Comparison of ENCODE assay signal across 1 cellular context in the genomic region with DNA sequence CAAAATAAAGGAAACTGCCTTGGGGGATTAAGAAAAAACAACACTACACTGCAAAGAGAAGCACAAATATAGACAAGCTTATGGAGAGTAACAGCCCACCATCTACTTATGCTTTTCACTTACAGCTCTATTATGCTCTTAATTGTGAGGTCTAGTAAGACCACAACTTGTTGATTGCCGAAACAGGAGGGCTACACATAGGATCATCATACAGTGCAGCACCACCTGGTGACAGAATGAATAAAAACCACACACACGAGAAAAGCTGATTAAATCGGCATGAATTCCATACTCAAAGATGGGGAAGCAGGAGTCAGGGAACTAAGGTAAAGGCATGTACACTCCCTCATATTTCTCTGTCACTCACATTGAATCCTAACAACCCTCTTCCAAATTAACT.
TF ChIP-seq lines count a peak whose summit lies in the region.

No MANE protein-coding gene starts in this region.

TF ChIP-seq in WTC11, 78 proteins besides CTCF, POLR2A, EP300 and RAD21 (continued from another document):
- TF ChIP-seq, protein P1, sequence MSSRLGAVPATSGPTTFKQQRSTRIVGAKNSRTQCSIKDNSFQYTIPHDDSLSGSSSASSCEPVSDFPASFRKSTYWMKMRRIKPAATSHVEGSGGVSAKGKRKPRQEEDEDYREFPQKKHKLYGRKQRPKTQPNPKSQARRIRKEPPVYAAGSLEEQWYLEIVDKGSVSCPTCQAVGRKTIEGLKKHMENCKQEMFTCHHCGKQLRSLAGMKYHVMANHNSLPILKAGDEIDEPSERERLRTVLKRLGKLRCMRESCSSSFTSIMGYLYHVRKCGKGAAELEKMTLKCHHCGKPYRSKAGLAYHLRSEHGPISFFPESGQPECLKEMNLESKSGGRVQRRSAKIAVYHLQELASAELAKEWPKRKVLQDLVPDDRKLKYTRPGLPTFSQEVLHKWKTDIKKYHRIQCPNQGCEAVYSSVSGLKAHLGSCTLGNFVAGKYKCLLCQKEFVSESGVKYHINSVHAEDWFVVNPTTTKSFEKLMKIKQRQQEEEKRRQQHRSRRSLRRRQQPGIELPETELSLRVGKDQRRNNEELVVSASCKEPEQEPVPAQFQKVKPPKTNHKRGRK (CRISPR knock-in tag; IDR thresholded peaks at IDR 0.05; ENCODE audit: borderline replicate concordance): no peak
- TF ChIP-seq TEAD1 (CRISPR knock-in tag; IDR thresholded peaks at IDR 0.05): no peak
- no peak for TF ChIP-seq TP53 (CRISPR knock-in tag; IDR thresholded peaks at IDR 0.05)
- no peak for TF ChIP-seq SMAD3 (CRISPR knock-in tag; IDR thresholded peaks at IDR 0.05; ENCODE audit: borderline replicate concordance)
- TF ChIP-seq NR1H2 (CRISPR knock-in tag; IDR thresholded peaks at IDR 0.05): no peak
- no peak for TF ChIP-seq RELA (CRISPR knock-in tag; IDR thresholded peaks at IDR 0.05; ENCODE audit: borderline replicate concordance)
- TF ChIP-seq NFYB (CRISPR knock-in tag; conservative IDR thresholded peaks at IDR 0.05; ENCODE audit: low read depth): no peak
- TF ChIP-seq, protein P2, sequence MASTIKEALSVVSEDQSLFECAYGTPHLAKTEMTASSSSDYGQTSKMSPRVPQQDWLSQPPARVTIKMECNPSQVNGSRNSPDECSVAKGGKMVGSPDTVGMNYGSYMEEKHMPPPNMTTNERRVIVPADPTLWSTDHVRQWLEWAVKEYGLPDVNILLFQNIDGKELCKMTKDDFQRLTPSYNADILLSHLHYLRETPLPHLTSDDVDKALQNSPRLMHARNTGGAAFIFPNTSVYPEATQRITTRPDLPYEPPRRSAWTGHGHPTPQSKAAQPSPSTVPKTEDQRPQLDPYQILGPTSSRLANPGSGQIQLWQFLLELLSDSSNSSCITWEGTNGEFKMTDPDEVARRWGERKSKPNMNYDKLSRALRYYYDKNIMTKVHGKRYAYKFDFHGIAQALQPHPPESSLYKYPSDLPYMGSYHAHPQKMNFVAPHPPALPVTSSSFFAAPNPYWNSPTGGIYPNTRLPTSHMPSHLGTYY (CRISPR knock-in tag; IDR thresholded peaks at IDR 0.05): no peak
- TF ChIP-seq, protein P3, sequence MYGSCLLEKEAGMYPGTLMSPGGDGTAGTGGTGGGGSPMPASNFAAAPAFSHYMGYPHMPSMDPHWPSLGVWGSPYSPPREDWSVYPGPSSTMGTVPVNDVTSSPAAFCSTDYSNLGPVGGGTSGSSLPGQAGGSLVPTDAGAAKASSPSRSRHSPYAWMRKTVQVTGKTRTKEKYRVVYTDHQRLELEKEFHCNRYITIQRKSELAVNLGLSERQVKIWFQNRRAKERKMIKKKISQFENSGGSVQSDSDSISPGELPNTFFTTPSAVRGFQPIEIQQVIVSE (CRISPR knock-in tag; IDR thresholded peaks at IDR 0.05; ENCODE audit: borderline replicate concordance): no peak
- TF ChIP-seq, protein P4, sequence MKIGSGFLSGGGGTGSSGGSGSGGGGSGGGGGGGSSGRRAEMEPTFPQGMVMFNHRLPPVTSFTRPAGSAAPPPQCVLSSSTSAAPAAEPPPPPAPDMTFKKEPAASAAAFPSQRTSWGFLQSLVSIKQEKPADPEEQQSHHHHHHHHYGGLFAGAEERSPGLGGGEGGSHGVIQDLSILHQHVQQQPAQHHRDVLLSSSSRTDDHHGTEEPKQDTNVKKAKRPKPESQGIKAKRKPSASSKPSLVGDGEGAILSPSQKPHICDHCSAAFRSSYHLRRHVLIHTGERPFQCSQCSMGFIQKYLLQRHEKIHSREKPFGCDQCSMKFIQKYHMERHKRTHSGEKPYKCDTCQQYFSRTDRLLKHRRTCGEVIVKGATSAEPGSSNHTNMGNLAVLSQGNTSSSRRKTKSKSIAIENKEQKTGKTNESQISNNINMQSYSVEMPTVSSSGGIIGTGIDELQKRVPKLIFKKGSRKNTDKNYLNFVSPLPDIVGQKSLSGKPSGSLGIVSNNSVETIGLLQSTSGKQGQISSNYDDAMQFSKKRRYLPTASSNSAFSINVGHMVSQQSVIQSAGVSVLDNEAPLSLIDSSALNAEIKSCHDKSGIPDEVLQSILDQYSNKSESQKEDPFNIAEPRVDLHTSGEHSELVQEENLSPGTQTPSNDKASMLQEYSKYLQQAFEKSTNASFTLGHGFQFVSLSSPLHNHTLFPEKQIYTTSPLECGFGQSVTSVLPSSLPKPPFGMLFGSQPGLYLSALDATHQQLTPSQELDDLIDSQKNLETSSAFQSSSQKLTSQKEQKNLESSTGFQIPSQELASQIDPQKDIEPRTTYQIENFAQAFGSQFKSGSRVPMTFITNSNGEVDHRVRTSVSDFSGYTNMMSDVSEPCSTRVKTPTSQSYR (CRISPR knock-in tag; IDR thresholded peaks at IDR 0.05): no peak
- TF ChIP-seq TCF7 (CRISPR knock-in tag; IDR thresholded peaks at IDR 0.05; ENCODE audit: low read depth): no peak
